In genomic region chr4:41880840-41881831, GRCh38 we compare ENCODE assay signal across 12 cellular contexts. TPM values are rescaled to one million over a fixed set of nuclear protein-coding genes. Genes with fewer than 3 reads are reported as not detected.
DNase-seq lines count a peak whose midpoint lies in the region; ATAC-seq and TF ChIP-seq lines count a peak whose summit lies in the region.
"Had no signal": no experiment of that assay in that cellular context is flagged by ENCODE, and none has a peak within 500 bp of the region (broad histone marks: within the 10 kb centered on the region; RNA-seq: fewer than 3 reads in every experiment).

No MANE protein-coding gene starts in this region.

- no peaks in the 10 kb centered on the region for H3K9me2 ChIP-seq in SK-N-SH

- H3K4me1 ChIP-seq in SK-N-SH (ENCODE audit: control insufficient read depth in 1 of 2, insufficient read depth in 2 of 2, low read depth in 1 of 2, low read length in 1 of 2) (peaks cover 0 to 49% of the 10 kb centered on the region in 2 experiments; a peak in 3 of 4 replicates), iPS-20b (ENCODE audit: insufficient read depth, low read length) (peaks cover 11% of the 10 kb centered on the region; the same call in 1 of the 2 replicates), smooth muscle cell (ENCODE audit: low read depth) (peaks cover 18% of the 10 kb centered on the region)

- H3F3A ChIP-seq in SK-N-SH (replicated peaks; ENCODE audit: insufficient read depth) (no peaks in the 10 kb centered on the region), smooth muscle cell (ENCODE audit: low read depth) (no peaks in the 10 kb centered on the region)

- H3K27ac ChIP-seq in SK-N-SH (ENCODE audit: low read depth in 2 of 2, low read length in 1 of 2) (peak overlapping the region in 1 of 2 experiments; percentile 99; a peak in 2 of 4 replicates), iPS-20b (ENCODE audit: low read length) (no peak overlapping the region), smooth muscle cell (ENCODE audit: low read depth) (no peak overlapping the region)

- intact Hi-C loops in activated T-helper 1 cell treated with anti-CD3 and anti-CD28 coated beads, Interleukin-12 subunit alpha, Interleukin-12 subunit beta, Interleukin-2, Interleukin-4 antibody, amounts not matched to agents 30 ng/mL and 10 ng/mL and 1 ng/mL, durations not matched to agents 14 hours and 24 hours and 36 hours (cut with micrococcal nuclease) = loop anchor here (2.0 kb wide), 1 partner anchor 14 kb away; no protein-coding TSS in a partner anchor

- ATAC-seq in SK-N-SH treated with all-trans-retinoic acid at 6 μM for 48 hours (no peak), GM18498 (IDR thresholded peaks at IDR 0.05; ENCODE audit: unreplicated experiment) (no peak)

- peaks cover 69% of the 10 kb centered on the region for H3K27me3 Mint-ChIP-seq in activated T-helper 1 cell treated with anti-CD3 and anti-CD28 coated beads, Interleukin-12 subunit alpha, Interleukin-12 subunit beta, Interleukin-2, Interleukin-4 antibody, amounts not matched to agents 30 ng/mL and 10 ng/mL and 1 ng/mL, durations not matched to agents 14 hours and 24 hours and 36 hours (ENCODE audit: insufficient read depth)

- no peak for TF ChIP-seq RAD21 in SK-N-SH (IDR thresholded peaks at IDR 0.05; ENCODE audit: low read length)

- TF ChIP-seq EP300 in SK-N-SH (IDR thresholded peaks at IDR 0.05; ENCODE audit: borderline replicate concordance in 1 of 2, low read depth in 1 of 2, low read length in 1 of 2) = no peak

- H3K27ac Mint-ChIP-seq in activated T-helper 1 cell treated with anti-CD3 and anti-CD28 coated beads, Interleukin-12 subunit alpha, Interleukin-12 subunit beta, Interleukin-2, Interleukin-4 antibody, amounts not matched to agents 30 ng/mL and 10 ng/mL and 1 ng/mL, durations not matched to agents 14 hours and 24 hours and 36 hours = peak overlapping the region; percentile 67

- peaks cover 15% of the 10 kb centered on the region for H3K4me1 Mint-ChIP-seq in activated T-helper 1 cell treated with anti-CD3 and anti-CD28 coated beads, Interleukin-12 subunit alpha, Interleukin-12 subunit beta, Interleukin-2, Interleukin-4 antibody, amounts not matched to agents 30 ng/mL and 10 ng/mL and 1 ng/mL, durations not matched to agents 14 hours and 24 hours and 36 hours (ENCODE audit: low read depth)

- H3K9me3 ChIP-seq in SK-N-SH (no peaks in the 10 kb centered on the region), iPS-20b (ENCODE audit: insufficient read depth, low read depth, low read length) (peaks cover 4% of the 10 kb centered on the region; the same call in 1 of the 2 replicates), smooth muscle cell (replicated peaks; ENCODE audit: low read depth) (no peaks in the 10 kb centered on the region)
- H3K9me3 ChIP-seq: HAP-1 had no signal

- CTCF ChIA-PET in SK-N-SH (lab: Yijun Ruan, JAX) = interaction anchor here (1.0 to 12.6 kb wide), 10 partner anchors 11 to 191 kb away, joined by 3 to 188 read pairs (median 8); partner anchors contain the start of gene PHOX2B

- no peak for TF ChIP-seq CTCF in SK-N-SH (IDR thresholded peaks at IDR 0.05)
- no peak for TF ChIP-seq CTCF in smooth muscle cell (IDR thresholded peaks at IDR 0.05; ENCODE audit: borderline replicate concordance, insufficient read depth, poor library complexity, severe bottlenecking)

- 6% methylated on average over 59 of the region's 79 CpGs for WGBS in SK-N-SH (ENCODE audit: low lambda C conversion rate)
- 3% methylated on average over 78 of the region's 79 CpGs for WGBS in smooth muscle cell (ENCODE audit: low lambda C conversion rate)

- H3K4me3 Mint-ChIP-seq in activated T-helper 1 cell treated with anti-CD3 and anti-CD28 coated beads, Interleukin-12 subunit alpha, Interleukin-12 subunit beta, Interleukin-2, Interleukin-4 antibody, amounts not matched to agents 30 ng/mL and 10 ng/mL and 1 ng/mL, durations not matched to agents 14 hours and 24 hours and 36 hours = peak overlapping the region; percentile 13

- H3K27me3 ChIP-seq in SK-N-SH (ENCODE audit: insufficient read depth) = peaks cover 45% of the 10 kb centered on the region
- peaks cover 100% of the 10 kb centered on the region for H3K27me3 ChIP-seq in iPS-20b (ENCODE audit: insufficient read depth, low read length)
- peaks cover 95% of the 10 kb centered on the region for H3K27me3 ChIP-seq in smooth muscle cell (ENCODE audit: low read depth)

- H4K20me1 ChIP-seq in SK-N-SH (ENCODE audit: insufficient read depth) (no peaks in the 10 kb centered on the region), smooth muscle cell (ENCODE audit: low read depth) (no peaks in the 10 kb centered on the region)

- H3K4me2 ChIP-seq in SK-N-SH (peak overlapping the region; percentile 84), smooth muscle cell (peak overlapping the region; percentile 82)

- H3K36me3 ChIP-seq in SK-N-SH (replicated peaks in 1 of 2; ENCODE audit: control insufficient read depth in 1 of 2, insufficient read depth in 2 of 2, low read length in 1 of 2) (no peaks in the 10 kb centered on the region), iPS-20b (ENCODE audit: insufficient read depth, low read depth, low read length) (no peaks in the 10 kb centered on the region), smooth muscle cell (ENCODE audit: low read depth) (no peaks in the 10 kb centered on the region)
- H3K36me3 ChIP-seq: HAP-1 had no signal

- H3K9ac ChIP-seq in SK-N-SH (no peak overlapping the region), iPS-20b (ENCODE audit: low read depth, low read length) (no peak overlapping the region), smooth muscle cell (ENCODE audit: low read depth) (no peak overlapping the region)

- H2AFZ ChIP-seq in SK-N-SH (ENCODE audit: low read depth) (peak overlapping the region; percentile 65; the same call in 1 of the 2 replicates), smooth muscle cell (ENCODE audit: low read depth) (peak overlapping the region; percentile 58)

- H3K79me2 ChIP-seq in SK-N-SH (ENCODE audit: insufficient read depth) (no peaks in the 10 kb centered on the region), smooth muscle cell (ENCODE audit: low read depth) (no peaks in the 10 kb centered on the region)

- H3K4me3 ChIP-seq in SK-N-SH (ENCODE audit: low read depth in 2 of 2, low read length in 1 of 2) (peak overlapping the region; percentile 54 to 58), iPS-20b (ENCODE audit: low read length) (peak overlapping the region; percentile 54; the same call in 1 of the 2 replicates), smooth muscle cell (peak overlapping the region; percentile 45)

- H3K9me3 Mint-ChIP-seq in activated T-helper 1 cell treated with anti-CD3 and anti-CD28 coated beads, Interleukin-12 subunit alpha, Interleukin-12 subunit beta, Interleukin-2, Interleukin-4 antibody, amounts not matched to agents 30 ng/mL and 10 ng/mL and 1 ng/mL, durations not matched to agents 14 hours and 24 hours and 36 hours = no peaks in the 10 kb centered on the region
- H3K9me3 Mint-ChIP-seq: CD4-positive, CD25-positive, alpha-beta regulatory T cell had no signal

- POLR2A ChIA-PET in SK-N-SH (lab: Yijun Ruan, JAX) = interaction anchor here (1.0 to 16.3 kb wide), 6 partner anchors 7 to 134 kb away, joined by 3 to 524 read pairs (median 14); partner anchors contain the start of genes PHOX2B and TMEM33

- peak; percentile 65 for DNase-seq in SK-N-SH
- no peak for DNase-seq in activated T-helper 1 cell treated with anti-CD3 and anti-CD28 coated beads, Interleukin-12 subunit alpha, Interleukin-12 subunit beta, Interleukin-2, Interleukin-4 antibody, amounts not matched to agents 30 ng/mL and 10 ng/mL and 1 ng/mL, durations not matched to agents 14 hours and 24 hours and 36 hours (ENCODE audit: low spot score)
- no peak for DNase-seq in smooth muscle cell (lab: John Stamatoyannopoulos, UW; ENCODE audit: unreplicated experiment)
- no peak for DNase-seq in hippocampal formation (lab: John Stamatoyannopoulos, UW)
- no peak for DNase-seq in 8988T
- DNase-seq: amygdala; CD4-positive, CD25-positive, alpha-beta regulatory T cell; NCI-H526 treated with DMSO at 0.1 percent for 48 hours had no signal

- no peaks in the 10 kb centered on the region for H3K36me3 Mint-ChIP-seq in activated T-helper 1 cell treated with anti-CD3 and anti-CD28 coated beads, Interleukin-12 subunit alpha, Interleukin-12 subunit beta, Interleukin-2, Interleukin-4 antibody, amounts not matched to agents 30 ng/mL and 10 ng/mL and 1 ng/mL, durations not matched to agents 14 hours and 24 hours and 36 hours (ENCODE audit: low read depth)
- H3K36me3 Mint-ChIP-seq: CD4-positive, CD25-positive, alpha-beta regulatory T cell had no signal

TF ChIP-seq in SK-N-SH, 30 proteins besides CTCF, POLR2A, EP300 and RAD21 (continues in another document):
- TF ChIP-seq RFX5 (IDR thresholded peaks at IDR 0.05; ENCODE audit: low read length) (no peak), MEF2A (IDR thresholded peaks at IDR 0.05; ENCODE audit: borderline replicate concordance, low read depth) (no peak), TCF12 (IDR thresholded peaks at IDR 0.05) (no peak), CHD2 (IDR thresholded peaks at IDR 0.05; ENCODE audit: low read length, partially characterized antibody) (no peak), JUND (IDR thresholded peaks at IDR 0.05) (no peak), GABPA (IDR thresholded peaks at IDR 0.05; ENCODE audit: low read depth) (no peak), NRF1 (IDR thresholded peaks at IDR 0.05; ENCODE audit: low read depth, low read length) (no peak), MXI1 (IDR thresholded peaks at IDR 0.05; ENCODE audit: low read depth, low read length) (no peak)

TF ChIP-seq in SK-N-SH treated with all-trans-retinoic acid at 6 μM for 48 hours, 23 proteins besides CTCF, POLR2A, EP300 and RAD21 (continues in another document):
- TF ChIP-seq ZFP3 (CRISPR knock-in tag; IDR thresholded peaks at IDR 0.05) = no peak
- TF ChIP-seq ZNF565 (CRISPR knock-in tag; conservative IDR thresholded peaks at IDR 0.05; ENCODE audit: low read depth) = no peak
- no peak for TF ChIP-seq ESRRG (CRISPR knock-in tag; IDR thresholded peaks at IDR 0.05)

RNA-seq across cellular contexts. Expression of gene TMEM33, which starts 54.1 kb away (rescaled TPM):
- polyA plus RNA-seq in SK-N-SH (2012; rRNA removed) (31.2 and 43.2 TPM in 2 replicates), smooth muscle cell (20.8 and 25.4 TPM in 2 replicates)
- 32.0 and 35.2 TPM in 2 replicates for polyA plus RNA-seq in SK-N-SH (2012; cell fraction: cytosol; rRNA removed)
- 24.7 and 28.2 TPM in 2 replicates for polyA plus RNA-seq in SK-N-SH (2012; cell fraction: nucleus; rRNA removed)
- 97.8 and 106 TPM in 2 replicates for total RNA-seq in activated T-helper 1 cell treated with anti-CD3 and anti-CD28 coated beads, Interleukin-12 subunit alpha, Interleukin-12 subunit beta, Interleukin-2, Interleukin-4 antibody, amounts not matched to agents 30 ng/mL and 10 ng/mL and 1 ng/mL, durations not matched to agents 14 hours and 24 hours and 36 hours
- 52.9 and 75.3 TPM in 2 replicates for total RNA-seq in smooth muscle cell
